ENCODE assay signal across 10 cellular contexts in genomic region chr7:150631084-150631824, GRCh38. TPM values are rescaled to one million over a fixed set of nuclear protein-coding genes. Genes with fewer than 3 reads are reported as not detected.
DNase-seq lines count a peak whose midpoint lies in the region; ATAC-seq lines count a peak whose summit lies in the region.
"Had no signal": no experiment of that assay in that cellular context is flagged by ENCODE, and none has a peak within 500 bp of the region (broad histone marks: within the 10 kb centered on the region; RNA-seq: fewer than 3 reads in every experiment).

No MANE protein-coding gene starts in this region.

- POLR2A ChIA-PET in naive thymus-derived CD8-positive, alpha-beta T cell (lab: Charles Lee) = interaction anchor here (0.7 to 17.7 kb wide), 42 partner anchors 10 to 184 kb away, joined by 3 to 385 read pairs (median 6); partner anchors contain the start of genes GIMAP1, GIMAP2, GIMAP4 and GIMAP5

- H3K9me3 Mint-ChIP-seq in activated naive CD8-positive, alpha-beta T cell treated with anti-CD3 and anti-CD28 coated beads for 36 hours = peaks cover 27% of the 10 kb centered on the region
- peaks cover 0 to 48% (median 13%) of the 10 kb centered on the region in 9 donors for H3K9me3 Mint-ChIP-seq in naive thymus-derived CD8-positive, alpha-beta T cell

- ATAC-seq in naive thymus-derived CD8-positive, alpha-beta T cell = peak; percentile 77 to 82
- ATAC-seq in aorta (ENCODE audit: low FRiP score) (peak; percentile 78), GM21717 (IDR thresholded peaks at IDR 0.05; ENCODE audit: unreplicated experiment) (no peak)
- ATAC-seq: A549 had no signal

- peaks cover 75% of the 10 kb centered on the region for H3K36me3 Mint-ChIP-seq in activated naive CD8-positive, alpha-beta T cell treated with anti-CD3 and anti-CD28 coated beads for 36 hours
- H3K36me3 Mint-ChIP-seq in naive thymus-derived CD8-positive, alpha-beta T cell = peaks cover 26 to 55% (median 51%) of the 10 kb centered on the region in 3 donors

- no peaks in the 10 kb centered on the region for H3K27me3 Mint-ChIP-seq in activated naive CD8-positive, alpha-beta T cell treated with anti-CD3 and anti-CD28 coated beads for 36 hours
- H3K27me3 Mint-ChIP-seq in naive thymus-derived CD8-positive, alpha-beta T cell = no peaks in the 10 kb centered on the region

- no peaks in the 10 kb centered on the region for H3K36me3 ChIP-seq in aorta (ENCODE audit: control insufficient read depth in 1 of 2, insufficient read depth in 2 of 2, low read length in 1 of 2)

- no peak overlapping the region for H3K27ac ChIP-seq in aorta (ENCODE audit: low read depth in 1 of 2, low read length in 2 of 2)
- H3K27ac ChIP-seq: A549 had no signal

- no peaks in the 10 kb centered on the region for H3K4me1 ChIP-seq in aorta (ENCODE audit: control insufficient read depth in 1 of 2, insufficient read depth in 2 of 2, low read length in 2 of 2)
- H3K4me1 ChIP-seq: A549 had no signal

- peak overlapping the region; percentile 86 for H3K4me3 Mint-ChIP-seq in activated naive CD8-positive, alpha-beta T cell treated with anti-CD3 and anti-CD28 coated beads for 36 hours
- H3K4me3 Mint-ChIP-seq in naive thymus-derived CD8-positive, alpha-beta T cell = peak overlapping the region; percentile 92 to 98 (median 96)

- H3K9me3 ChIP-seq in aorta (ENCODE audit: control insufficient read depth, low read length) = peaks cover 2% of the 10 kb centered on the region
- H3K9me3 ChIP-seq: A549 had no signal

- no peaks in the 10 kb centered on the region for H3K27me3 ChIP-seq in aorta (ENCODE audit: control insufficient read depth in 1 of 2, insufficient read depth in 2 of 2, low read length in 1 of 2)

- intact Hi-C loops in aorta (cut with DNase I) = no loop called here

- H3K4me1 Mint-ChIP-seq in activated naive CD8-positive, alpha-beta T cell treated with anti-CD3 and anti-CD28 coated beads for 36 hours = peaks cover 49% of the 10 kb centered on the region
- peaks cover 43 to 87% (median 86%) of the 10 kb centered on the region in 4 donors for H3K4me1 Mint-ChIP-seq in naive thymus-derived CD8-positive, alpha-beta T cell

- peak overlapping the region; percentile 91 for H3K27ac Mint-ChIP-seq in activated naive CD8-positive, alpha-beta T cell treated with anti-CD3 and anti-CD28 coated beads for 36 hours
- H3K27ac Mint-ChIP-seq in naive thymus-derived CD8-positive, alpha-beta T cell = peak overlapping the region; percentile 90 to 98 (median 96)

- WGBS in aorta, 2 donors = 62 to 69% methylated on average over 8 of the region's 8 CpGs

- H3K4me3 ChIP-seq in aorta (ENCODE audit: low read length in 2 of 2) = no peak overlapping the region
- H3K4me3 ChIP-seq: A549 had no signal

- DNase-seq in activated gamma-delta T cell treated with Interleukin-2 at 50 U/mL for 16 hours (peak; percentile 63), activated gamma-delta T cell (lab: John Stamatoyannopoulos, UW) (no peak), aorta (no peak), NCI-H1694 treated with DMSO at 0.1 percent for 48 hours (lab: John Stamatoyannopoulos, UW) (no peak), SIG-M5 treated with dmso at 0.1 percent for 504 hours (lab: John Stamatoyannopoulos, UW; ENCODE audit: unreplicated experiment) (no peak)
- DNase-seq in activated naive CD8-positive, alpha-beta T cell treated with anti-CD3 and anti-CD28 coated beads for 36 hours = peak; percentile 52
- DNase-seq in naive thymus-derived CD8-positive, alpha-beta T cell = peak; percentile 16 to 79 (median 40)

RNA-seq across cellular contexts. Expression of gene GIMAP6, which starts 0.9 kb away (rescaled TPM):
- 10 to 100 TPM; 34.2 to 34.8 TPM for total RNA-seq in activated naive CD8-positive, alpha-beta T cell treated with anti-CD3 and anti-CD28 coated beads for 36 hours
- total RNA-seq in naive thymus-derived CD8-positive, alpha-beta T cell = 100 to 1,000 TPM; 213 to 216 TPM
- polyA plus RNA-seq in naive thymus-derived CD8-positive, alpha-beta T cell = 100 to 1,000 TPM; 115 to 173 (median 121) TPM
- 10 to 100 TPM; 31.7 to 49.2 TPM for total RNA-seq in aorta
- 10 to 100 TPM in 1 of 2 donors, 1 to 10 TPM in 1; 3.0 to 10.3 TPM for polyA plus RNA-seq in aorta
- total RNA-seq: astrocyte had no signal
- polyA plus RNA-seq: A549 had no signal

RNA-seq across cellular contexts. Expression of gene GIMAP2, which starts 54.3 kb away (rescaled TPM):
- 10 to 100 TPM; 40.7 to 41.2 TPM for total RNA-seq in activated naive CD8-positive, alpha-beta T cell treated with anti-CD3 and anti-CD28 coated beads for 36 hours
- total RNA-seq in naive thymus-derived CD8-positive, alpha-beta T cell = 100 to 1,000 TPM; 231 to 238 TPM
- polyA plus RNA-seq in naive thymus-derived CD8-positive, alpha-beta T cell = 100 to 1,000 TPM in 1 of 3 donors, 10 to 100 TPM in 2; 89.3 to 102 (median 93.8) TPM
- 10 to 100 TPM; 11.5 to 24.7 TPM for total RNA-seq in aorta
- polyA plus RNA-seq in aorta = 1 to 10 TPM; 2.2 to 9.8 TPM
- total RNA-seq: astrocyte had no signal

Comparison
In these comparisons a context has a peak if more than half of its experiments do, and no peak if none do; other contexts are left out.
1. DNase-seq: peak in activated gamma-delta T cell treated with Interleukin-2 at 50 U/mL for 16 hours (single experiment), activated naive CD8-positive, alpha-beta T cell treated with anti-CD3 and anti-CD28 coated beads for 36 hours (single experiment) and naive thymus-derived CD8-positive, alpha-beta T cell (10 of 10); none in activated gamma-delta T cell (single experiment), aorta (0 of 2), NCI-H1694 treated with DMSO at 0.1 percent for 48 hours (single experiment) and SIG-M5 treated with dmso at 0.1 percent for 504 hours (single experiment).
2. RNA of gene GIMAP6, which starts 0.9 kb away (total RNA-seq): 213 to 216 TPM in naive thymus-derived CD8-positive, alpha-beta T cell; 31.7 to 49.2 TPM in aorta and 34.2 to 34.8 TPM in activated naive CD8-positive, alpha-beta T cell treated with anti-CD3 and anti-CD28 coated beads for 36 hours; every median in the first group is over 4 times any median in the second.
3. RNA of gene GIMAP2, which starts 54.3 kb away (total RNA-seq): 231 to 238 TPM in naive thymus-derived CD8-positive, alpha-beta T cell; 40.7 to 41.2 TPM in activated naive CD8-positive, alpha-beta T cell treated with anti-CD3 and anti-CD28 coated beads for 36 hours and 11.5 to 24.7 TPM in aorta; every median in the first group is over 4 times any median in the second.